ENCODE assay signal across 21 cellular contexts in the genomic region with DNA sequence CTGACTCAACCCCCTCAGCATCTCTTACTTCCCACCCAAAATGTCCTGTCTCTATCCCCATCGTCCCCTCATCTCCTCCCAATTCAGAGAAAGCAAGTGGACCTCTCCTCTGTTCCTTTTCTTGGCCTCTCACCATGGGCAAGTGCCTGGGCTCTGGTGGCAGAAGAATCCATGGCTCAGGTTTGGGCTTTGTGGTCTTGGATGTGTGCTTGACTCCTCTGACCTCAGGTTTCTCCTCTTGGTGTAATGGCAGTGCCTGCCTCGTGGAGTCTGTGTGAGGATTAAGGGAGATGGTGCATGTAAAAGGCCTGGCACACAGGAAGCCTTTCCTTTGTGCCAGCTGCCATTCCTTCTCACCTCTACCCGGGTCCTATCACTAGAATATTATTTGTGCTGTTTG. TPM values are rescaled to one million over a fixed set of nuclear protein-coding genes. Genes with fewer than 3 reads are reported as not detected.
DNase-seq lines count a peak whose midpoint lies in the region; ATAC-seq and TF ChIP-seq lines count a peak whose summit lies in the region.
"Had no signal": no experiment of that assay in that cellular context is flagged by ENCODE, and none has a peak within 500 bp of the region (broad histone marks: within the 10 kb centered on the region; RNA-seq: fewer than 3 reads in every experiment).

No MANE protein-coding gene starts in this region.

- no peak overlapping the region for H3K27ac ChIP-seq in CD8-positive, alpha-beta memory T cell (ENCODE audit: low read depth, low read length)
- no peak overlapping the region for H3K27ac ChIP-seq in right lobe of liver
- H3K27ac ChIP-seq: coronary artery, heart left ventricle, left ventricle myocardium inferior had no signal

- peaks cover 67% of the 10 kb centered on the region for H3K4me1 Mint-ChIP-seq in activated CD4-positive, alpha-beta T cell treated with anti-CD3 and anti-CD28 coated beads, Interleukin-2, amount 10 ng/mL, durations not matched to agents 24 days and 14 days
- H3K4me1 Mint-ChIP-seq in CD8-positive, alpha-beta memory T cell = peaks cover 76 to 80% (median 79%) of the 10 kb centered on the region in 3 donors
- H3K4me1 Mint-ChIP-seq in activated naive CD8-positive, alpha-beta T cell treated with anti-CD3 and anti-CD28 coated beads, Interleukin-2, amount 10 ng/mL, durations not matched to agents 7 days and 5 days = peaks cover 67% of the 10 kb centered on the region
- peaks cover 15% of the 10 kb centered on the region for H3K4me1 Mint-ChIP-seq in neural crest cell

- peak overlapping the region; percentile 83 for H3K4me3 Mint-ChIP-seq in activated CD4-positive, alpha-beta T cell treated with anti-CD3 and anti-CD28 coated beads, Interleukin-2, amount 10 ng/mL, durations not matched to agents 24 days and 14 days
- H3K4me3 Mint-ChIP-seq in CD8-positive, alpha-beta memory T cell = peak overlapping the region; percentile 90 to 94 (median 93)
- H3K4me3 Mint-ChIP-seq in activated naive CD8-positive, alpha-beta T cell treated with anti-CD3 and anti-CD28 coated beads, Interleukin-2, amount 10 ng/mL, durations not matched to agents 7 days and 5 days = peak overlapping the region; percentile 92
- H3K4me3 Mint-ChIP-seq in neural crest cell = peak overlapping the region; percentile 79

- no peaks in the 10 kb centered on the region for H3K9me3 ChIP-seq in CD8-positive, alpha-beta memory T cell (ENCODE audit: low read length)
- H3K9me3 ChIP-seq in right lobe of liver = no peaks in the 10 kb centered on the region
- H3K9me3 ChIP-seq: heart left ventricle, left ventricle myocardium inferior had no signal

- 51% methylated on average over 3 of the region's 3 CpGs for WGBS in right lobe of liver (ENCODE audit: insufficient coverage, low coverage, low lambda C conversion rate, missing lambda C conversion rate)

- H3K36me3 ChIP-seq in CD8-positive, alpha-beta memory T cell (ENCODE audit: insufficient read depth, low read length) = no peaks in the 10 kb centered on the region
- no peaks in the 10 kb centered on the region for H3K36me3 ChIP-seq in right lobe of liver
- H3K36me3 ChIP-seq: heart left ventricle, left ventricle myocardium inferior had no signal

- H3K36me3 Mint-ChIP-seq in activated CD4-positive, alpha-beta T cell treated with anti-CD3 and anti-CD28 coated beads, Interleukin-2, amount 10 ng/mL, durations not matched to agents 24 days and 14 days (ENCODE audit: low read depth) = peaks cover 7% of the 10 kb centered on the region
- H3K36me3 Mint-ChIP-seq in CD8-positive, alpha-beta memory T cell = peaks cover 0 to 31% (median 9%) of the 10 kb centered on the region in 3 donors
- H3K36me3 Mint-ChIP-seq in activated naive CD8-positive, alpha-beta T cell treated with anti-CD3 and anti-CD28 coated beads, Interleukin-2, amount 10 ng/mL, durations not matched to agents 7 days and 5 days = peaks cover 18% of the 10 kb centered on the region
- H3K36me3 Mint-ChIP-seq in neural crest cell (ENCODE audit: low read depth) = peaks cover 2% of the 10 kb centered on the region

- peak overlapping the region; percentile 30 for H3K27ac Mint-ChIP-seq in activated CD4-positive, alpha-beta T cell treated with anti-CD3 and anti-CD28 coated beads, Interleukin-2, amount 10 ng/mL, durations not matched to agents 24 days and 14 days
- H3K27ac Mint-ChIP-seq in CD8-positive, alpha-beta memory T cell = peak overlapping the region; percentile 48 to 96 (median 90)
- H3K27ac Mint-ChIP-seq in activated naive CD8-positive, alpha-beta T cell treated with anti-CD3 and anti-CD28 coated beads, Interleukin-2, amount 10 ng/mL, durations not matched to agents 7 days and 5 days = peak overlapping the region; percentile 77
- no peak overlapping the region for H3K27ac Mint-ChIP-seq in neural crest cell (ENCODE audit: unreplicated experiment)

- no peaks in the 10 kb centered on the region for H3K9me3 Mint-ChIP-seq in activated CD4-positive, alpha-beta T cell treated with anti-CD3 and anti-CD28 coated beads, Interleukin-2, amount 10 ng/mL, durations not matched to agents 24 days and 14 days
- no peaks in the 10 kb centered on the region for H3K9me3 Mint-ChIP-seq in CD8-positive, alpha-beta memory T cell
- no peaks in the 10 kb centered on the region for H3K9me3 Mint-ChIP-seq in activated naive CD8-positive, alpha-beta T cell treated with anti-CD3 and anti-CD28 coated beads, Interleukin-2, amount 10 ng/mL, durations not matched to agents 7 days and 5 days
- no peaks in the 10 kb centered on the region for H3K9me3 Mint-ChIP-seq in neural crest cell

- H3K27me3 Mint-ChIP-seq in activated CD4-positive, alpha-beta T cell treated with anti-CD3 and anti-CD28 coated beads, Interleukin-2, amount 10 ng/mL, durations not matched to agents 24 days and 14 days = peaks cover 12% of the 10 kb centered on the region
- H3K27me3 Mint-ChIP-seq in CD8-positive, alpha-beta memory T cell = peaks cover 0 to 9% of the 10 kb centered on the region in 2 donors
- H3K27me3 Mint-ChIP-seq in activated naive CD8-positive, alpha-beta T cell treated with anti-CD3 and anti-CD28 coated beads, Interleukin-2, amount 10 ng/mL, durations not matched to agents 7 days and 5 days = peaks cover 8% of the 10 kb centered on the region
- peaks cover 70% of the 10 kb centered on the region for H3K27me3 Mint-ChIP-seq in neural crest cell (ENCODE audit: low read depth)

- H3K4me1 ChIP-seq in CD8-positive, alpha-beta memory T cell (ENCODE audit: insufficient read depth, low read length) = peaks cover 57% of the 10 kb centered on the region
- peaks cover 2 to 50% (median 10%) of the 10 kb centered on the region in 4 donors for H3K4me1 ChIP-seq in right lobe of liver

- intact Hi-C loops in activated CD4-positive, alpha-beta T cell treated with anti-CD3 and anti-CD28 coated beads, Interleukin-2, amount 10 ng/mL, durations not matched to agents 24 days and 14 days (cut with micrococcal nuclease) = no loop called here
- intact Hi-C loops in right lobe of liver (cut with DNase I) = loop anchor here in 1 of 2 donors (10.0 kb wide), 1 partner anchor 54 kb away; no protein-coding TSS in a partner anchor

- TF ChIP-seq POLR2A in right lobe of liver (IDR thresholded peaks at IDR 0.05) = no peak

- no peak overlapping the region for H3K4me3 ChIP-seq in CD8-positive, alpha-beta memory T cell (ENCODE audit: low read length)
- no peak overlapping the region for H3K4me3 ChIP-seq in right lobe of liver
- H3K4me3 ChIP-seq: coronary artery, heart left ventricle, left ventricle myocardium inferior, smooth muscle cell had no signal

- no peaks in the 10 kb centered on the region for H3K27me3 ChIP-seq in CD8-positive, alpha-beta memory T cell (ENCODE audit: insufficient read depth, low read length, poor library complexity, severe bottlenecking)
- H3K27me3 ChIP-seq in right lobe of liver = no peaks in the 10 kb centered on the region
- H3K27me3 ChIP-seq: heart left ventricle had no signal

- peak; percentile 55 for DNase-seq in activated CD4-positive, alpha-beta T cell treated with anti-CD3 and anti-CD28 coated beads, Interleukin-2, amount 10 ng/mL, durations not matched to agents 24 days and 14 days
- no peak for DNase-seq in activated CD4-positive, alpha-beta T cell treated with anti-CD3 and anti-CD28 coated beads for 48 hours
- DNase-seq in CD8-positive, alpha-beta memory T cell = no peak
- no peak for DNase-seq in activated naive CD8-positive, alpha-beta T cell treated with anti-CD3 and anti-CD28 coated beads, Interleukin-2, amount 10 ng/mL, durations not matched to agents 7 days and 5 days
- DNase-seq in neural crest cell (ENCODE audit: low read depth, low spot score) (no peak), right lobe of liver (no peak), NOMO-1 treated with DMSO at 0.1 percent for 48 hours (lab: John Stamatoyannopoulos, UW; ENCODE audit: unreplicated experiment) (no peak)
- no peak for DNase-seq in stimulated activated CD4-positive, alpha-beta T cell treated with anti-CD3 and anti-CD28 coated beads, Interleukin-4, amount 100 ng/mL, for 1 hour
- DNase-seq: activated CD4-positive, alpha-beta T cell treated with anti-CD3 and anti-CD28 coated beads for 1 hour; activated CD8-positive, alpha-beta memory T cell treated with anti-CD3 and anti-CD28 coated beads, Interleukin-2, amount 50 U/mL, for 48 hours; heart left ventricle; left ventricle myocardium inferior; midbrain; MM.1S; NCI-H1436 treated with DMSO at 0.1 percent for 48 hours; NCI-H524; RPMI8226; stimulated activated CD4-positive, alpha-beta T cell treated with anti-CD3 and anti-CD28 coated beads, Interleukin-2, amount 100 ng/mL, for 48 hours had no signal

- ATAC-seq in activated naive CD8-positive, alpha-beta T cell treated with anti-CD3 and anti-CD28 coated beads, Interleukin-2, amount 10 ng/mL, durations not matched to agents 7 days and 5 days (ENCODE audit: low read depth) = no peak
- ATAC-seq in right lobe of liver = no peak
- ATAC-seq: heart left ventricle, SK-N-SH treated with all-trans-retinoic acid at 6 μM for 48 hours had no signal

- CTCF ChIA-PET in CD8-positive, alpha-beta memory T cell (lab: Charles Lee) = interaction anchor here (1.7 to 2.5 kb wide), 2 partner anchors 10 to 55 kb away, joined by 3 to 9 read pairs; no protein-coding TSS in a partner anchor

- no peak for TF ChIP-seq CTCF in neural crest cell (conservative IDR thresholded peaks at IDR 0.05)
- no peak for TF ChIP-seq CTCF in right lobe of liver (IDR thresholded peaks at IDR 0.05)

- POLR2A ChIA-PET in CD8-positive, alpha-beta memory T cell (lab: Charles Lee) = no interaction called here
- POLR2A ChIA-PET in activated naive CD8-positive, alpha-beta T cell treated with anti-CD3 and anti-CD28 coated beads, Interleukin-2, amount 10 ng/mL, durations not matched to agents 7 days and 5 days (lab: Charles Lee) = no interaction called here

RNA-seq across cellular contexts. Expression of a gene that starts 3.2 kb away (rescaled TPM):
- 22.2 and 22.4 TPM in 2 replicates for total RNA-seq in activated CD4-positive, alpha-beta T cell treated with anti-CD3 and anti-CD28 coated beads, Interleukin-2, amount 10 ng/mL, durations not matched to agents 24 days and 14 days
- total RNA-seq in CD8-positive, alpha-beta memory T cell = 10 to 100 TPM; 25.2 to 29.4 TPM
- 29.2 TPM for polyA plus RNA-seq in CD8-positive, alpha-beta memory T cell
- 10 to 100 TPM; 76.8 to 83.3 TPM for total RNA-seq in activated naive CD8-positive, alpha-beta T cell treated with anti-CD3 and anti-CD28 coated beads, Interleukin-2, amount 10 ng/mL, durations not matched to agents 7 days and 5 days
- 5.1 and 6.8 TPM in 2 replicates for total RNA-seq in neural crest cell
- total RNA-seq in right lobe of liver = 10 to 100 TPM in 5 of 6 experiments, 1 to 10 TPM in 1; 9.9 to 38.0 (median 12.9) TPM
